17 cellular contexts compared by ENCODE assay signal in genomic region chr3:139020868-139021234, GRCh38. TPM values are rescaled to one million over a fixed set of nuclear protein-coding genes. Genes with fewer than 3 reads are reported as not detected.
A peak's percentile ranks its signal among the peaks of the same experiment; 100 is the strongest.
DNase-seq lines count a peak whose midpoint lies in the region; FAIRE-seq and TF ChIP-seq lines count a peak whose summit lies in the region.
"Had no signal": no experiment of that assay in that cellular context is flagged by ENCODE, and none has a peak within 500 bp of the region (broad histone marks: within the 10 kb centered on the region; RNA-seq: fewer than 3 reads in every experiment).

Gene PRR23B, minus strand, starts transcription at chr3:139020926. Its CDS starts 265 bp downstream, at chr3:139020661.

- H3K4me1 Mint-ChIP-seq in nephron progenitor cell: no peaks in the 10 kb centered on the region
- H3K4me1 Mint-ChIP-seq: CD4-positive, CD25-positive, alpha-beta regulatory T cell; central memory CD8-positive, alpha-beta T cell had no signal

- POLR2A ChIA-PET in H1 (lab: Charles Lee; ENCODE audit: partially characterized antibody): no interaction called here

- peaks cover 7% of the 10 kb centered on the region for H3K36me3 Mint-ChIP-seq in nephron progenitor cell (ENCODE audit: low read depth)
- H3K36me3 Mint-ChIP-seq: CD4-positive, CD25-positive, alpha-beta regulatory T cell had no signal

- H2BK12ac ChIP-seq in H1 (ENCODE audit: low read depth, low read length): no peak within 1 kb of the TSS

- no peak within 1 kb of the TSS for H2BK120ac ChIP-seq in H1 (replicated peaks; ENCODE audit: low read depth, low read length)

- H3K4me3 ChIP-seq in GM06990 (replicated peaks; ENCODE audit: low read depth, low read length) (no peak within 1 kb of the TSS), Karpas-422 (ENCODE audit: low read length) (no peak within 1 kb of the TSS), H1 (ENCODE audit: extremely low read depth in 1 of 4, insufficient read depth in 2 of 4, low read depth in 3 of 4, low read length in 4 of 4) (no peak within 1 kb of the TSS)
- H3K4me3 ChIP-seq: heart right ventricle, upper lobe of left lung had no signal

- no peaks in the 10 kb centered on the region for H3K9me2 ChIP-seq in Karpas-422 (replicated peaks; ENCODE audit: insufficient read depth, low read length)

- H3K9me3 Mint-ChIP-seq in nephron progenitor cell: peaks cover 18% of the 10 kb centered on the region

- H3K79me2 ChIP-seq in Karpas-422 (ENCODE audit: low read length): no peaks in the 10 kb centered on the region
- H3K79me2 ChIP-seq in H1 (ENCODE audit: control insufficient read depth in 1 of 2, insufficient read depth in 2 of 2, low read length in 2 of 2): no peaks in the 10 kb centered on the region

- no peak within 1 kb of the TSS for H3K18ac ChIP-seq in H1 (ENCODE audit: extremely low read depth, low read length)

- no peak within 1 kb of the TSS for H3K27ac Mint-ChIP-seq in nephron progenitor cell
- H3K27ac Mint-ChIP-seq: CD4-positive, CD25-positive, alpha-beta regulatory T cell had no signal

- DNase-seq in GM06990 (ENCODE audit: extremely low read depth, insufficient read length) (no peak), Karpas-422 (peak; percentile 44), H1 (ENCODE audit: low read depth in 1 of 2, low spot score in 2 of 2) (peak in 1 of 2 experiments; percentile 51), nephron progenitor cell (no peak), islet precursor cell (no peak), globus pallidus (ENCODE audit: low spot score) (no peak), dermis blood vessel endothelial cell (no peak)
- DNase-seq in activated CD4-positive, CD25-positive, alpha-beta regulatory T cell treated with anti-CD3 and anti-CD28 coated beads, Interleukin-2, amount 50 U/mL, for 72 hours: no peak
- DNase-seq: activated T-cell treated with anti-CD3 and anti-CD28 coated beads, Interleukin-2, amount 50 U/mL, for 4 hours; CD4-positive, CD25-positive, alpha-beta regulatory T cell; heart right ventricle; NCI-H1105 treated with DMSO at 0.1 percent for 48 hours; stimulated activated CD4-positive, alpha-beta T cell treated with anti-CD3 and anti-CD28 coated beads, Interleukin-2, amount 100 ng/mL, for 48 hours; T-helper 1 cell had no signal

- no peak within 1 kb of the TSS for H2AK5ac ChIP-seq in H1 (ENCODE audit: low read depth, low read length)

- H3K9me3 ChIP-seq in Karpas-422 (ENCODE audit: low read length) (no peaks in the 10 kb centered on the region), H1 (ENCODE audit: insufficient read depth in 2 of 2, low read depth in 1 of 2, low read length in 1 of 2) (peaks cover 2 to 14% of the 10 kb centered on the region in 2 experiments; a peak in 1 of 4 replicates)

- no peak within 1 kb of the TSS for H4K8ac ChIP-seq in H1 (ENCODE audit: extremely low read depth, insufficient read depth, low read length)

- H2BK15ac ChIP-seq in H1 (ENCODE audit: low read length): no peak within 1 kb of the TSS

- no peak for TF ChIP-seq EP300 in H1 (IDR thresholded peaks at IDR 0.05; ENCODE audit: borderline replicate concordance in 1 of 2, low read depth in 2 of 2, low read length in 2 of 2)

- H3K4me1 ChIP-seq in Karpas-422 (ENCODE audit: low read length) (no peaks in the 10 kb centered on the region), H1 (replicated peaks in 1 of 4; ENCODE audit: control insufficient read depth in 3 of 4, insufficient read depth in 4 of 4, low read length in 3 of 4) (no peaks in the 10 kb centered on the region)
- H3K4me1 ChIP-seq: heart right ventricle, upper lobe of left lung had no signal

- no peaks in the 10 kb centered on the region for H3K36me3 ChIP-seq in GM06990 (ENCODE audit: control insufficient read depth, insufficient read depth, low read length)
- H3K36me3 ChIP-seq in Karpas-422 (ENCODE audit: insufficient read depth, low read length): no peaks in the 10 kb centered on the region
- no peaks in the 10 kb centered on the region for H3K36me3 ChIP-seq in H1 (ENCODE audit: control insufficient read depth in 2 of 4, insufficient read depth in 4 of 4, low read length in 3 of 4)
- H3K36me3 ChIP-seq: heart right ventricle, upper lobe of left lung had no signal

- H2AFZ ChIP-seq in Karpas-422 (ENCODE audit: low read length) (no peak within 1 kb of the TSS), H1 (ENCODE audit: low read length) (no peak within 1 kb of the TSS)

- no peak within 1 kb of the TSS for H4K5ac ChIP-seq in H1 (ENCODE audit: insufficient read length, low read depth, low read length)

- no peak for FAIRE-seq in H1 (lab: Jason Lieb, UNC)

- no peaks in the 10 kb centered on the region; the same call in 1 of the 2 replicates for H3K23me2 ChIP-seq in H1 (ENCODE audit: low read depth, low read length)

- no peak within 1 kb of the TSS for H3K23ac ChIP-seq in H1 (ENCODE audit: insufficient read length)

- H4K20me1 ChIP-seq in Karpas-422 (ENCODE audit: insufficient read depth, low read depth, low read length) (no peaks in the 10 kb centered on the region), H1 (replicated peaks in 1 of 2; ENCODE audit: control insufficient read depth in 1 of 2, insufficient read depth in 2 of 2, low read length in 2 of 2) (no peaks in the 10 kb centered on the region)

- no peak within 1 kb of the TSS for H3K56ac ChIP-seq in H1 (replicated peaks; ENCODE audit: insufficient read length, low read depth, low read length)

- H3K14ac ChIP-seq in H1 (ENCODE audit: insufficient read length): no peak within 1 kb of the TSS

- H3K27me3 ChIP-seq in GM06990 (replicated peaks; ENCODE audit: control insufficient read depth, insufficient read depth, low read length) (no peaks in the 10 kb centered on the region), Karpas-422 (ENCODE audit: low read length) (no peaks in the 10 kb centered on the region), H1 (replicated peaks in 1 of 4; ENCODE audit: control insufficient read depth in 3 of 4, extremely low read depth in 1 of 4, insufficient read depth in 3 of 4, low read length in 3 of 4) (no peaks in the 10 kb centered on the region)
- H3K27me3 ChIP-seq: upper lobe of left lung had no signal

- no peak within 1 kb of the TSS for H3K4me3 Mint-ChIP-seq in nephron progenitor cell
- H3K4me3 Mint-ChIP-seq: activated T-cell treated with anti-CD3 and anti-CD28 coated beads, Interleukin-2, amount 50 U/mL, for 4 hours; CD4-positive, CD25-positive, alpha-beta regulatory T cell; central memory CD8-positive, alpha-beta T cell had no signal

- 92% methylated on average over 19 of the region's 19 CpGs; no CpG with 5 or more reads in 1 of the 2 experiments for WGBS in H1 (ENCODE audit: extremely low coverage in 1 of 2, insufficient coverage in 1 of 2, insufficient read length in 1 of 2, insufficient replicate concordance in 2 of 2, low coverage in 1 of 2, low lambda C conversion rate in 2 of 2, missing lambda C conversion rate in 1 of 2), 2 experiments

- CTCF ChIA-PET in H1 (lab: Charles Lee; ENCODE audit: partially characterized antibody): interaction anchor here (0.8 to 1.3 kb wide), 4 partner anchors 10 to 165 kb away, joined by 3 to 6 read pairs (median 4); no protein-coding TSS in a partner anchor

- H3K4ac ChIP-seq in H1 (replicated peaks; ENCODE audit: insufficient read length, low read depth, low read length): no peak within 1 kb of the TSS

- no peak within 1 kb of the TSS for H2BK20ac ChIP-seq in H1 (ENCODE audit: low read length)

- H3K4me2 ChIP-seq in Karpas-422 (ENCODE audit: low read depth, low read length, poor library complexity, severe bottlenecking) (no peak within 1 kb of the TSS), H1 (ENCODE audit: insufficient read depth in 1 of 2, low read depth in 2 of 2, low read length in 2 of 2) (no peak within 1 kb of the TSS)

- H4K91ac ChIP-seq in H1 (replicated peaks; ENCODE audit: insufficient read length, low read length): no peak within 1 kb of the TSS

- H3K27ac ChIP-seq in Karpas-422 (ENCODE audit: low read length): no peak within 1 kb of the TSS
- H3K27ac ChIP-seq in H1 (ENCODE audit: low read depth, low read length): no peak within 1 kb of the TSS
- H3K27ac ChIP-seq: heart right ventricle, upper lobe of left lung had no signal

- TF ChIP-seq RAD21 in H1 (IDR thresholded peaks at IDR 0.05 in 1 of 2, conservative IDR thresholded peaks at IDR 0.05 in 1 of 2; ENCODE audit: low read depth in 2 of 2, low read length in 2 of 2): peak in 1 of 2 experiments; percentile 12; a peak in 1 of 4 replicates

- H3K9ac ChIP-seq in Karpas-422 (ENCODE audit: low read length): no peak within 1 kb of the TSS
- no peak within 1 kb of the TSS for H3K9ac ChIP-seq in H1 (replicated peaks in 1 of 4; ENCODE audit: extremely low read depth in 1 of 4, low read depth in 3 of 4, low read length in 3 of 4)

- H3K27me3 Mint-ChIP-seq in nephron progenitor cell (ENCODE audit: low read depth, poor library complexity): no peaks in the 10 kb centered on the region
- H3K27me3 Mint-ChIP-seq: CD4-positive, CD25-positive, alpha-beta regulatory T cell had no signal

- H3K79me1 ChIP-seq in H1 (ENCODE audit: low read depth, low read length): no peaks in the 10 kb centered on the region

- peak; percentile 15 for TF ChIP-seq CTCF in GM06990 (IDR thresholded peaks at IDR 0.05; ENCODE audit: insufficient read depth, low read length, poor library complexity, severe bottlenecking)
- TF ChIP-seq CTCF in H1 (IDR thresholded peaks at IDR 0.05; ENCODE audit: control extremely low read depth in 1 of 3, insufficient read depth in 1 of 3, low read depth in 1 of 3, low read length in 3 of 3): peak in 2 of 3 experiments; percentile 32 to 47; a peak in 2 of 4 replicates
- TF ChIP-seq CTCF in nephron progenitor cell (IDR thresholded peaks at IDR 0.05): peak; percentile 14

- H2BK5ac ChIP-seq in H1 (ENCODE audit: low read depth, low read length): no peak within 1 kb of the TSS

- no peak for TF ChIP-seq POLR2A in H1 (IDR thresholded peaks at IDR 0.05; ENCODE audit: control extremely low read depth in 1 of 2, low read depth in 2 of 2, low read length in 2 of 2)

TF ChIP-seq in H1, 55 proteins besides CTCF, POLR2A, EP300 and RAD21 (continues in another document):
- TF ChIP-seq KDM4A (IDR thresholded peaks at IDR 0.05; ENCODE audit: low read depth, low read length, severe bottlenecking): no peak
- no peak for TF ChIP-seq TAF7 (optimal IDR thresholded peaks at IDR 0.05; ENCODE audit: borderline replicate concordance, low read depth, low read length)
- no peak for TF ChIP-seq SIRT6 (IDR thresholded peaks at IDR 0.05; ENCODE audit: low read length)
- TF ChIP-seq SRF (IDR thresholded peaks at IDR 0.05; ENCODE audit: low read depth, low read length): no peak
- TF ChIP-seq JUN (IDR thresholded peaks at IDR 0.05; ENCODE audit: low read depth, low read length): no peak

RNA-seq across cellular contexts. Expression of gene PRR23B, which starts in this region (rescaled TPM):
- total RNA-seq in Karpas-422 (2014; rRNA removed; shearing (Covaris generic); ENCODE audit: low replicate concordance): not detected in 2 replicates
- total RNA-seq in H1 (2021; fragmentation: NEBNext Ultra II Directional; extraction: Animal tissue kit (Norgen Biotek cat#: 25700)): not detected in 2 replicates
- not detected in 2 replicates for polyA plus RNA-seq in H1 (2011; rRNA removed)
- polyA plus RNA-seq in H1 (2011; cell fraction: cytosol; rRNA removed): not detected
- polyA plus RNA-seq in H1 (2011; cell fraction: nucleus; rRNA removed): not detected
- polyA plus RNA-seq in H1 (2012, experiment 1 of 2): not detected in 4 replicates
- polyA plus RNA-seq in H1 (2012, experiment 2 of 2): not detected
- not detected for polyA plus RNA-seq in H1 (2013, experiment 1 of 2)
- polyA plus RNA-seq in H1 (2013, experiment 2 of 2): not detected
- not detected in 2 replicates for polyA minus RNA-seq in H1 (2011; rRNA and poly(A)+ RNA removed)
- not detected for polyA minus RNA-seq in H1 (2011; cell fraction: cytosol; rRNA and poly(A)+ RNA removed)
- not detected for polyA minus RNA-seq in H1 (2011; cell fraction: nucleus; rRNA and poly(A)+ RNA removed)
- total RNA-seq in dermis blood vessel endothelial cell: not detected in 2 replicates
- total RNA-seq: activated T-cell treated with anti-CD3 and anti-CD28 coated beads, Interleukin-2, amount 50 U/mL, for 4 hours; CD4-positive, CD25-positive, alpha-beta regulatory T cell; heart right ventricle; renal cortical epithelial cell; upper lobe of left lung had no signal
- polyA plus RNA-seq: CD4-positive, CD25-positive, alpha-beta regulatory T cell; heart right ventricle had no signal

Comparison
In these comparisons a context has a peak if more than half of its experiments do, and no peak if none do; other contexts are left out.
1. Peak in DNase-seq in Karpas-422; RNA of the gene not detected or under 1 TPM.